ENCODE assay signal across 8 cellular contexts in genomic region chr20:26208296-26209091, GRCh38.
DNase-seq lines count a peak whose midpoint lies in the region; ATAC-seq and TF ChIP-seq lines count a peak whose summit lies in the region.

No MANE protein-coding gene starts in this region.

- no peaks in the 10 kb centered on the region for H3K36me3 ChIP-seq in BE2C

- H3K4me3 ChIP-seq in iPS-11a (ENCODE audit: low read depth, low read length) (peak overlapping the region; percentile 43), BE2C (ENCODE audit: low read depth, low read length) (no peak overlapping the region)

- H3K9me3 ChIP-seq in BE2C, result no peaks in the 10 kb centered on the region; the same call in 1 of the 2 replicates

- peaks cover 18% of the 10 kb centered on the region for H3K27me3 ChIP-seq in BE2C

- in situ Hi-C loops in KBM-7 (cut with MboI; ENCODE audit: low pct_unique_long_range_greater_than_20kb, low sequenced_read_pairs), result no loop called here

- ATAC-seq in GM21381 (IDR thresholded peaks at IDR 0.05; ENCODE audit: unreplicated experiment), result no peak

- peak; percentile 78 for DNase-seq in NCI-H2227 (lab: John Stamatoyannopoulos, UW; ENCODE audit: unreplicated experiment)
- DNase-seq in activated T-helper 1 cell treated with Interleukin-2 at 50 U/mL for 16 hours (ENCODE audit: low read depth), result peak; percentile 29
- peak; percentile 47 for DNase-seq in stimulated activated CD4-positive, alpha-beta T cell treated with anti-CD3 and anti-CD28 coated beads, Interleukin-4, amount 100 ng/mL, for 24 hours
- DNase-seq in BE2C, result no peak
- no peak for DNase-seq in KBM-7
- DNase-seq in amniotic stem cell (lab: John Stamatoyannopoulos, UW), result no peak

- H3K4me1 ChIP-seq in BE2C, result no peaks in the 10 kb centered on the region

- TF ChIP-seq CTCF in BE2C (IDR thresholded peaks at IDR 0.05; ENCODE audit: low read depth, low read length), result no peak

Comparison
In these comparisons a context has a peak if more than half of its experiments do, and no peak if none do; other contexts are left out.
1. DNase-seq: peak in NCI-H2227 (single experiment), activated T-helper 1 cell treated with Interleukin-2 at 50 U/mL for 16 hours (single experiment) and stimulated activated CD4-positive, alpha-beta T cell treated with anti-CD3 and anti-CD28 coated beads, Interleukin-4, amount 100 ng/mL, for 24 hours (single experiment); none in BE2C (single experiment), KBM-7 (single experiment) and amniotic stem cell (single experiment).